ENCODE assay signal across 12 cellular contexts in genomic region chr5:169979871-169980270, GRCh38. TPM values are rescaled to one million over a fixed set of nuclear protein-coding genes. Genes with fewer than 3 reads are reported as not detected.
DNase-seq lines count a peak whose midpoint lies in the region; ATAC-seq and TF ChIP-seq lines count a peak whose summit lies in the region.
"Had no signal": no experiment of that assay in that cellular context is flagged by ENCODE, and none has a peak within 500 bp of the region (broad histone marks: within the 10 kb centered on the region; RNA-seq: fewer than 3 reads in every experiment).

No MANE protein-coding gene starts in this region.

- intact Hi-C loops in Right ventricle myocardium inferior (cut with DNase I), result loop anchor here (2.0 kb wide), 1 partner anchor 273 kb away; no protein-coding TSS in a partner anchor
- intact Hi-C loops in activated CD8-positive, alpha-beta T cell treated with anti-CD3 and anti-CD28 coated beads for 36 hours (cut with micrococcal nuclease), result no loop called here

- no peaks in the 10 kb centered on the region for H3K27me3 Mint-ChIP-seq in chondrocyte (ENCODE audit: low read depth)
- H3K27me3 Mint-ChIP-seq in activated CD8-positive, alpha-beta T cell treated with anti-CD3 and anti-CD28 coated beads for 36 hours, result no peaks in the 10 kb centered on the region

- H3K27ac Mint-ChIP-seq in chondrocyte (ENCODE audit: unreplicated experiment), result no peak overlapping the region
- H3K27ac Mint-ChIP-seq in activated CD8-positive, alpha-beta T cell treated with anti-CD3 and anti-CD28 coated beads for 36 hours, result no peak overlapping the region

- H3K4me3 Mint-ChIP-seq in chondrocyte (ENCODE audit: unreplicated experiment), result peak overlapping the region; percentile 69
- H3K4me3 Mint-ChIP-seq in activated CD8-positive, alpha-beta T cell treated with anti-CD3 and anti-CD28 coated beads for 36 hours, result no peak overlapping the region
- H3K4me3 Mint-ChIP-seq: immature natural killer cell had no signal

- peak overlapping the region; percentile 40 for H3K4me3 ChIP-seq in cardiac muscle cell
- H3K4me3 ChIP-seq: colonic mucosa had no signal

- TF ChIP-seq CTCF in cardiac muscle cell (IDR thresholded peaks at IDR 0.05; ENCODE audit: low read depth, low read length) (no peak), chondrocyte (IDR thresholded peaks at IDR 0.05) (no peak)
- TF ChIP-seq CTCF in activated CD8-positive, alpha-beta T cell treated with anti-CD3 and anti-CD28 coated beads for 36 hours (IDR thresholded peaks at IDR 0.05), result no peak

- no peak for DNase-seq in cardiac muscle cell (ENCODE audit: low read depth in 1 of 2, low spot score in 1 of 2)
- no peak for DNase-seq in Right ventricle myocardium inferior (ENCODE audit: missing footprints)
- DNase-seq in chondrocyte (ENCODE audit: low spot score), result no peak
- DNase-seq in superior temporal gyrus (ENCODE audit: extremely low spot score), result peak; percentile 78
- no peak for DNase-seq in NCI-H446 (lab: John Stamatoyannopoulos, UW)
- no peak for DNase-seq in activated CD8-positive, alpha-beta T cell treated with anti-CD3 and anti-CD28 coated beads for 36 hours
- DNase-seq: activated CD4-positive, CD25-positive, alpha-beta regulatory T cell treated with anti-CD3 and anti-CD28 coated beads, Interleukin-2, amount 50 U/mL, for 72 hours; immature natural killer cell; SIG-M5 had no signal

- ATAC-seq in Right ventricle myocardium inferior, result no peak
- ATAC-seq in activated CD8-positive, alpha-beta T cell treated with anti-CD3 and anti-CD28 coated beads for 36 hours, result no peak
- ATAC-seq in HG03108 (IDR thresholded peaks at IDR 0.05; ENCODE audit: unreplicated experiment), result no peak

- no peaks in the 10 kb centered on the region for H3K9me3 ChIP-seq in cardiac muscle cell (ENCODE audit: low read depth)
- H3K9me3 ChIP-seq: colonic mucosa had no signal

- peaks cover 21% of the 10 kb centered on the region for H3K4me1 ChIP-seq in cardiac muscle cell (ENCODE audit: low read depth)
- H3K4me1 ChIP-seq: colonic mucosa had no signal

- no peaks in the 10 kb centered on the region for H3K9me3 Mint-ChIP-seq in chondrocyte (ENCODE audit: low read depth)
- no peaks in the 10 kb centered on the region for H3K9me3 Mint-ChIP-seq in activated CD8-positive, alpha-beta T cell treated with anti-CD3 and anti-CD28 coated beads for 36 hours
- H3K9me3 Mint-ChIP-seq: immature natural killer cell had no signal

- CTCF ChIA-PET in activated CD8-positive, alpha-beta T cell treated with anti-CD3 and anti-CD28 coated beads for 36 hours (lab: Charles Lee), result interaction anchor here (0.7 to 1.6 kb wide), 7 partner anchors 11 to 256 kb away, joined by 3 to 7 read pairs (median 4); no protein-coding TSS in a partner anchor

- POLR2A ChIA-PET in activated CD8-positive, alpha-beta T cell treated with anti-CD3 and anti-CD28 coated beads for 36 hours (lab: Charles Lee), result no interaction called here

- H3K36me3 ChIP-seq in cardiac muscle cell, result no peaks in the 10 kb centered on the region
- H3K36me3 ChIP-seq: colonic mucosa had no signal

- H3K27me3 ChIP-seq in cardiac muscle cell, result peaks cover 4% of the 10 kb centered on the region
- H3K27me3 ChIP-seq in layer of hippocampus (ENCODE audit: control insufficient read depth, insufficient read depth, low read length), result no peaks in the 10 kb centered on the region
- H3K27me3 ChIP-seq: colonic mucosa had no signal

- H3K4me1 Mint-ChIP-seq in chondrocyte (ENCODE audit: low read depth), result peaks cover 31% of the 10 kb centered on the region
- peaks cover 3% of the 10 kb centered on the region for H3K4me1 Mint-ChIP-seq in activated CD8-positive, alpha-beta T cell treated with anti-CD3 and anti-CD28 coated beads for 36 hours (ENCODE audit: low read depth)

- H3K27ac ChIP-seq in cardiac muscle cell (no peak overlapping the region), layer of hippocampus (ENCODE audit: low read depth, low read length) (peak overlapping the region; percentile 21)
- H3K27ac ChIP-seq: colonic mucosa had no signal

- H3K36me3 Mint-ChIP-seq in chondrocyte (ENCODE audit: low read depth), result no peaks in the 10 kb centered on the region
- peaks cover 19% of the 10 kb centered on the region for H3K36me3 Mint-ChIP-seq in activated CD8-positive, alpha-beta T cell treated with anti-CD3 and anti-CD28 coated beads for 36 hours (ENCODE audit: low read depth)

RNA-seq across cellular contexts. Expression of gene INSYN2B, which starts 0.4 kb away (rescaled TPM):
- 3.9 and 9.3 TPM in 2 replicates for total RNA-seq in cardiac muscle cell
- polyA plus RNA-seq in cardiac muscle cell, result 1.6 and 1.7 TPM in 2 replicates
- 0.87 TPM for total RNA-seq in Right ventricle myocardium inferior
- total RNA-seq in chondrocyte, result 0.12 to 0.22 TPM (median 0.21 TPM) in 3 replicates
- total RNA-seq in activated CD8-positive, alpha-beta T cell treated with anti-CD3 and anti-CD28 coated beads for 36 hours, result not detected
- total RNA-seq: colonic mucosa had no signal
